31 cellular contexts compared by ENCODE assay signal in the genomic region with DNA sequence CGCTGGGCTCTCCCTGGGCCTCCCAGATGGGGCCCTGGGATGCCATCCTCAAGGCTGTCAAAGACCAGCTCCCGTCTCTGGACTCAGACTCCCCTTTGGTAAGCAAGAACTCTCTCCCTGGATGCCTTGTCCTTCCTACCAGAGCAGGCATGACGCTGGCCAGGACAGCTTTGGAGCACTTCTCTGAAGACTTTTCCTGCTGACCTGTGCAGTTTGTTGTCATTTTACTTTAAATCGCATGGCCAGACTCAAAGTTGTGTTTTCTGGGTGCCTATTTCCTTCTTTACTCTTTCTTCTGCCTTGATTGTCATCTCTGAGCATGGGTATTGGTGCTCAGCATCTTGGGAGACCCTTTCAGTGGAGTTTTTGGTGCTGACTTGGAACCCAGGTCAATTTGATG. TPM values are rescaled to one million over a fixed set of nuclear protein-coding genes. Genes with fewer than 3 reads are reported as not detected.
"Had no signal": no experiment of that assay in that cellular context is flagged by ENCODE, and none has a peak within 500 bp of the region (broad histone marks: within the 10 kb centered on the region; RNA-seq: fewer than 3 reads in every experiment).

No MANE protein-coding gene starts in this region.

- H3K27ac ChIP-seq: brain microvascular endothelial cell, esophagus muscularis mucosa, hepatocyte, left lung, upper lobe of right lung had no signal

- FAIRE-seq: frontal cortex had no signal

- H3K36me3 Mint-ChIP-seq: activated naive CD4-positive, alpha-beta T cell treated with anti-CD3 and anti-CD28 coated beads, Interleukin-2, amount 10 ng/mL, durations not matched to agents 7 days and 5 days; immature natural killer cell; naive thymus-derived CD8-positive, alpha-beta T cell had no signal

- ATAC-seq: activated T-cell treated with anti-CD3 and anti-CD28 coated beads, Interleukin-2, amount 50 U/mL, for 72 hours; effector memory CD8-positive, alpha-beta T cell; left lung; naive thymus-derived CD8-positive, alpha-beta T cell; upper lobe of right lung had no signal

- H3K27ac Mint-ChIP-seq: activated naive CD4-positive, alpha-beta T cell treated with anti-CD3 and anti-CD28 coated beads, Interleukin-2, amount 10 ng/mL, durations not matched to agents 7 days and 5 days; activated T-cell treated with anti-CD3 and anti-CD28 coated beads, Interleukin-2, amount 50 U/mL, for 72 hours; effector memory CD8-positive, alpha-beta T cell; progenitor cell of endocrine pancreas had no signal

- DNase-seq: activated CD4-positive, alpha-beta T cell treated with anti-CD3 and anti-CD28 coated beads for 4 hours; activated CD4-positive, alpha-beta T cell treated with anti-CD3 and anti-CD28 coated beads, Interleukin-2, amount 50 U/mL, for 48 hours; activated CD4-positive, CD25-positive, alpha-beta regulatory T cell; activated effector memory CD4-positive, alpha-beta T cell treated with anti-CD3 and anti-CD28 coated beads, Interleukin-2, amount 50 U/mL, for 16 hours; activated naive CD4-positive, alpha-beta T cell treated with anti-CD3 and anti-CD28 coated beads, Interleukin-2, amount 10 ng/mL, durations not matched to agents 7 days and 5 days; activated T-cell treated with anti-CD3 and anti-CD28 coated beads, Interleukin-2, amount 50 U/mL, for 72 hours; anterior cingulate cortex; brain microvascular endothelial cell; caudate nucleus; effector memory CD8-positive, alpha-beta T cell; glutamatergic neuron; immature natural killer cell; naive thymus-derived CD8-positive, alpha-beta T cell; retina; stimulated activated CD4-positive, alpha-beta T cell treated with anti-CD3 and anti-CD28 coated beads, Interleukin-4, amount 100 ng/mL, for 1 hour; stimulated activated naive CD4-positive, alpha-beta T cell; T1000; upper lobe of right lung had no signal

- H3K4me3 ChIP-seq: esophagus muscularis mucosa, hepatocyte, left lung, lung, upper lobe of right lung had no signal

- H3K27me3 Mint-ChIP-seq: activated naive CD4-positive, alpha-beta T cell treated with anti-CD3 and anti-CD28 coated beads, Interleukin-2, amount 10 ng/mL, durations not matched to agents 7 days and 5 days; naive thymus-derived CD8-positive, alpha-beta T cell had no signal

- H3K9me3 ChIP-seq: esophagus muscularis mucosa, left lung, upper lobe of right lung had no signal

- H3K27me3 ChIP-seq: brain microvascular endothelial cell, hepatocyte, left lung, upper lobe of right lung had no signal

- H3K4me3 Mint-ChIP-seq: activated naive CD4-positive, alpha-beta T cell treated with anti-CD3 and anti-CD28 coated beads, Interleukin-2, amount 10 ng/mL, durations not matched to agents 7 days and 5 days had no signal

- H3K36me3 ChIP-seq: brain microvascular endothelial cell, esophagus muscularis mucosa, left lung, upper lobe of right lung had no signal

- H3K4me2 ChIP-seq: hepatocyte had no signal

- H3K9me3 Mint-ChIP-seq: activated naive CD4-positive, alpha-beta T cell treated with anti-CD3 and anti-CD28 coated beads, Interleukin-2, amount 10 ng/mL, durations not matched to agents 7 days and 5 days; activated T-cell treated with anti-CD3 and anti-CD28 coated beads, Interleukin-2, amount 50 U/mL, for 72 hours; effector memory CD8-positive, alpha-beta T cell; immature natural killer cell; naive thymus-derived CD8-positive, alpha-beta T cell had no signal

- H2AFZ ChIP-seq: hepatocyte had no signal

RNA-seq across cellular contexts. Expression of a gene that starts 2.2 kb away (rescaled TPM):
- total RNA-seq: T-helper 1 cell treated with Interleukin-12 subunit alpha and Interleukin-12 subunit beta and Interleukin-4 antibody, amounts not matched to agents 30 ng/mL and 1 ng/mL, for 36 hours had no signal

RNA-seq across cellular contexts. Expression of a gene that starts 51.6 kb away (rescaled TPM):
- total RNA-seq: activated CD8-positive, alpha-beta memory T cell treated with anti-CD3 and anti-CD28 coated beads for 36 hours; activated T-cell treated with anti-CD3 and anti-CD28 coated beads, Interleukin-2, amount 50 U/mL, for 72 hours; dermis microvascular lymphatic vessel endothelial cell; frontal cortex; hepatocyte; kidney epithelial cell; left lung; lung; mesenteric fat pad; naive thymus-derived CD8-positive, alpha-beta T cell; omental fat pad; progenitor cell of endocrine pancreas; subcutaneous adipose tissue; T-helper 1 cell treated with Interleukin-12 subunit alpha and Interleukin-12 subunit beta and Interleukin-4 antibody, amounts not matched to agents 30 ng/mL and 1 ng/mL, for 36 hours; upper lobe of right lung had no signal
